ENCODE assay signal across 17 cellular contexts in genomic region chr7:148714498-148714897, GRCh38.
"Had no signal": no experiment of that assay in that cellular context is flagged by ENCODE, and none has a peak within 500 bp of the region (broad histone marks: within the 10 kb centered on the region; RNA-seq: fewer than 3 reads in every experiment).

No MANE protein-coding gene starts in this region.

- H3K27ac ChIP-seq: ascending aorta, coronary artery, left lung, neutrophil, spleen, stomach, VCaP had no signal

- H3K27me3 Mint-ChIP-seq: central memory CD8-positive, alpha-beta T cell; natural killer cell treated with Interleukin-12 subunit alpha and Interleukin-12 subunit beta and Interleukin-15 and Interleukin-18, amount 100 ng/mL, for 72 hours; type B pancreatic cell had no signal

- H3K4me3 ChIP-seq: ascending aorta, coronary artery, left lung, spleen, stomach had no signal

- H3K36me3 ChIP-seq: ascending aorta, left lung, neutrophil, spleen, stomach had no signal

- H3K9me3 ChIP-seq: ascending aorta, left lung, neutrophil, spleen, stomach had no signal

- H3K27me3 ChIP-seq: ascending aorta, left lung, neutrophil, spleen, stomach had no signal

- H3K4me3 Mint-ChIP-seq: mesothelial cell of epicardium, type B pancreatic cell had no signal

- H3K9me3 Mint-ChIP-seq: central memory CD8-positive, alpha-beta T cell; natural killer cell treated with Interleukin-12 subunit alpha and Interleukin-12 subunit beta and Interleukin-15 and Interleukin-18, amount 100 ng/mL, for 72 hours had no signal

- H3K36me3 Mint-ChIP-seq: natural killer cell treated with Interleukin-12 subunit alpha and Interleukin-12 subunit beta and Interleukin-15 and Interleukin-18, amount 100 ng/mL, for 72 hours had no signal

- FAIRE-seq: frontal cortex had no signal

- ATAC-seq: left lung had no signal

- DNase-seq: activated CD4-positive, CD25-positive, alpha-beta regulatory T cell treated with anti-CD3 and anti-CD28 coated beads, Interleukin-2, amount 50 U/mL, for 72 hours; activated effector memory CD4-positive, alpha-beta T cell treated with anti-CD3 and anti-CD28 coated beads, Interleukin-2, amount 50 U/mL, for 16 hours; activated T-cell treated with anti-CD3 and anti-CD28 coated beads, Interleukin-2, amount 50 U/mL, for 1 hour; erythroblast; left lung; spleen; stomach; T-helper 2 cell had no signal

- H3K27ac Mint-ChIP-seq: mesothelial cell of epicardium; natural killer cell treated with Interleukin-12 subunit alpha and Interleukin-12 subunit beta and Interleukin-15 and Interleukin-18, amount 100 ng/mL, for 72 hours; type B pancreatic cell had no signal
